In genomic region chr19:38143847-38144246, GRCh38 we compare ENCODE assay signal across 1 cellular context.
TF ChIP-seq lines count a peak whose summit lies in the region.

No MANE protein-coding gene starts in this region.

TF ChIP-seq in WTC11, 78 proteins besides CTCF, POLR2A, EP300 and RAD21 (continued from another document):
- TF ChIP-seq, protein P1, sequence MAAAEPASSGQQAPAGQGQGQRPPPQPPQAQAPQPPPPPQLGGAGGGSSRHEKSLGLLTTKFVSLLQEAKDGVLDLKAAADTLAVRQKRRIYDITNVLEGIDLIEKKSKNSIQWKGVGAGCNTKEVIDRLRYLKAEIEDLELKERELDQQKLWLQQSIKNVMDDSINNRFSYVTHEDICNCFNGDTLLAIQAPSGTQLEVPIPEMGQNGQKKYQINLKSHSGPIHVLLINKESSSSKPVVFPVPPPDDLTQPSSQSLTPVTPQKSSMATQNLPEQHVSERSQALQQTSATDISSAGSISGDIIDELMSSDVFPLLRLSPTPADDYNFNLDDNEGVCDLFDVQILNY (CRISPR knock-in tag; IDR thresholded peaks at IDR 0.05), result no peak
- TF ChIP-seq TCF7 (CRISPR knock-in tag; IDR thresholded peaks at IDR 0.05; ENCODE audit: low read depth) (no peak), SMAD4 (CRISPR knock-in tag; IDR thresholded peaks at IDR 0.05) (no peak)
